In the genomic region with DNA sequence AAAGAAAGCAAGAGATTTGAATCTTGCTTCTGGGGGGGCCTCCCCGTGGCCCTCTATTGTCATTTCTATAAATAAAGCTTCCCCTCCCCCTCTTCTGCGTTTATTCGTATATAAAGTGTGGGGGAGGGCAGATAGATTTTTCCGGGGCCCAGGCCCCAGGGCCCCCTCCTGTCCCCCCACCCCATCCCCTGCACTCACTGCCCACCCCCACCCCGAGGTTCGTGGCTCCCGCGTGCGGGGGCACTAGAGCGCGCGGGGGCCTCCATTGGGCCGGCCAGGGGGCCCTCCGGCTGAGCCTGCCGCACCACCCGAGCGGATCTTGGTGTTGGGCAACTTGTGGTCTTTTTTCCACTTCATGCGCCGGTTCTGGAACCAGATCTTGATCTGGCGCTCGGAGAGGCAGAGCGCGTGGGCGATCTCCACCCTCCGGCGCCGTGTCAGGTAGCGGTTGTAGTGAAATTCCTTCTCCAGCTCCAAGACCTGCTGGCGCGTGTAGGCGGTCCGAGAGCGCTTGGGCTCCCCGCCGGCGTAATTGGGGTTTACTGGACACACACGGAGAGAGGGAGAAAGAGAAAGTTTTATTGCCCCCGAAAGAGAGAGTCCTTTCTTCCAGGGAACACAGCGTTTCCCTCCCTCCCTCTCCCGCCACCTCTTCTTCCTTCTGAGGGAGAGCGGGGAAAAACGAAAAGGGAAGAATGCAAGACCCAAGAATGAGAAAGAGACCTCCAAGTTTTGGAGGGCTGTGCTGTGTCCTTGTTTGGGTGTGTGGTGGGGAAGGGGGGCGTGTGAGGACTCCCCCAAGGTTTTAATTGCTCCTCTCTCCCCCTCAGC, we compare ENCODE assay signal across 10 cellular contexts. TPM values are rescaled to one million over a fixed set of nuclear protein-coding genes. Genes with fewer than 3 reads are reported as not detected.
DNase-seq lines count a peak whose midpoint lies in the region; FAIRE-seq and TF ChIP-seq lines count a peak whose summit lies in the region.
"Had no signal": no experiment of that assay in that cellular context is flagged by ENCODE, and none has a peak within 500 bp of the region (broad histone marks: within the 10 kb centered on the region; RNA-seq: fewer than 3 reads in every experiment).

No MANE protein-coding gene starts in this region.

- peaks cover 52% of the 10 kb centered on the region for H3K27me3 Mint-ChIP-seq in activated CD4-positive, alpha-beta T cell treated with anti-CD3 and anti-CD28 coated beads, Interleukin-2, amount 10 ng/mL, durations not matched to agents 7 days and 5 days
- peaks cover 29% of the 10 kb centered on the region for H3K27me3 Mint-ChIP-seq in activated T-helper 1 cell treated with anti-CD3 and anti-CD28 coated beads, Interleukin-12 subunit alpha, Interleukin-12 subunit beta, Interleukin-2, Interleukin-4 antibody, amounts not matched to agents 30 ng/mL and 10 ng/mL and 1 ng/mL, durations not matched to agents 14 hours and 24 hours and 36 hours (ENCODE audit: insufficient read depth)

- peaks cover 14% of the 10 kb centered on the region for H3K36me3 Mint-ChIP-seq in activated CD4-positive, alpha-beta T cell treated with anti-CD3 and anti-CD28 coated beads, Interleukin-2, amount 10 ng/mL, durations not matched to agents 7 days and 5 days (ENCODE audit: low read depth)
- H3K36me3 Mint-ChIP-seq in activated T-helper 1 cell treated with anti-CD3 and anti-CD28 coated beads, Interleukin-12 subunit alpha, Interleukin-12 subunit beta, Interleukin-2, Interleukin-4 antibody, amounts not matched to agents 30 ng/mL and 10 ng/mL and 1 ng/mL, durations not matched to agents 14 hours and 24 hours and 36 hours (ENCODE audit: low read depth): peaks cover 9% of the 10 kb centered on the region

- H3K27ac ChIP-seq in kidney (ENCODE audit: low read depth in 2 of 2, low read length in 2 of 2) (peak overlapping the region; percentile 91 to 97), testis (no peak overlapping the region)
- H3K27ac ChIP-seq: BLaER1, HL-60 had no signal

- H3K4me3 Mint-ChIP-seq in activated CD4-positive, alpha-beta T cell treated with anti-CD3 and anti-CD28 coated beads, Interleukin-2, amount 10 ng/mL, durations not matched to agents 7 days and 5 days: peak overlapping the region; percentile 79
- peak overlapping the region; percentile 87 for H3K4me3 Mint-ChIP-seq in activated T-helper 1 cell treated with anti-CD3 and anti-CD28 coated beads, Interleukin-12 subunit alpha, Interleukin-12 subunit beta, Interleukin-2, Interleukin-4 antibody, amounts not matched to agents 30 ng/mL and 10 ng/mL and 1 ng/mL, durations not matched to agents 14 hours and 24 hours and 36 hours

- FAIRE-seq in kidney (lab: Jason Lieb, UNC): no peak

- H3K27ac Mint-ChIP-seq in activated CD4-positive, alpha-beta T cell treated with anti-CD3 and anti-CD28 coated beads, Interleukin-2, amount 10 ng/mL, durations not matched to agents 7 days and 5 days: peak overlapping the region; percentile 5
- peak overlapping the region; percentile 79 for H3K27ac Mint-ChIP-seq in activated T-helper 1 cell treated with anti-CD3 and anti-CD28 coated beads, Interleukin-12 subunit alpha, Interleukin-12 subunit beta, Interleukin-2, Interleukin-4 antibody, amounts not matched to agents 30 ng/mL and 10 ng/mL and 1 ng/mL, durations not matched to agents 14 hours and 24 hours and 36 hours

- H3K4me1 ChIP-seq in kidney (ENCODE audit: control insufficient read depth in 1 of 2, insufficient read depth in 1 of 2, low read depth in 1 of 2, low read length in 2 of 2) (peaks cover 6 to 23% of the 10 kb centered on the region in 2 donors), testis (no peaks in the 10 kb centered on the region)
- H3K4me1 ChIP-seq: BLaER1 had no signal

- CTCF ChIA-PET in activated CD4-positive, alpha-beta T cell treated with anti-CD3 and anti-CD28 coated beads, Interleukin-2, amount 10 ng/mL, durations not matched to agents 7 days and 5 days (lab: Charles Lee): interaction anchor here (0.6 kb wide), 1 partner anchor 91 kb away, joined by 3 read pairs; no protein-coding TSS in a partner anchor

- H3K9me3 ChIP-seq in kidney (ENCODE audit: control insufficient read depth in 1 of 2, low read length in 2 of 2) (no peaks in the 10 kb centered on the region), testis (no peaks in the 10 kb centered on the region)
- H3K9me3 ChIP-seq: BLaER1 had no signal

- no peak for DNase-seq in activated CD4-positive, alpha-beta T cell treated with anti-CD3 and anti-CD28 coated beads, Interleukin-2, amount 10 ng/mL, durations not matched to agents 7 days and 5 days
- no peak for DNase-seq in activated CD4-positive, alpha-beta T cell treated with anti-CD3 and anti-CD28 coated beads, Interleukin-2, amount 50 U/mL, for 4 hours
- no peak for DNase-seq in activated T-helper 1 cell treated with anti-CD3 and anti-CD28 coated beads, Interleukin-12 subunit alpha, Interleukin-12 subunit beta, Interleukin-2, Interleukin-4 antibody, amounts not matched to agents 30 ng/mL and 10 ng/mL and 1 ng/mL, durations not matched to agents 14 hours and 24 hours and 36 hours (ENCODE audit: low spot score)
- DNase-seq in kidney (peak; percentile 83), testis (no peak), head of caudate nucleus (no peak), RKO (ENCODE audit: low spot score) (no peak), NOMO-1 treated with DMSO at 0.1 percent for 48 hours (lab: John Stamatoyannopoulos, UW; ENCODE audit: unreplicated experiment) (no peak)

- TF ChIP-seq POLR2A in testis (IDR thresholded peaks at IDR 0.05): no peak

- 2 to 4% methylated on average over 24 to 43 of the region's 43 CpGs for WGBS in testis, 2 donors

- POLR2A ChIA-PET in activated CD4-positive, alpha-beta T cell treated with anti-CD3 and anti-CD28 coated beads, Interleukin-2, amount 10 ng/mL, durations not matched to agents 7 days and 5 days (lab: Charles Lee): no interaction called here

- peak overlapping the region; percentile 33 to 82 for H3K9ac ChIP-seq in kidney (ENCODE audit: low read length in 2 of 2)
- H3K9ac ChIP-seq: BLaER1 had no signal

- intact Hi-C loops in activated T-helper 1 cell treated with anti-CD3 and anti-CD28 coated beads, Interleukin-12 subunit alpha, Interleukin-12 subunit beta, Interleukin-2, Interleukin-4 antibody, amounts not matched to agents 30 ng/mL and 10 ng/mL and 1 ng/mL, durations not matched to agents 14 hours and 24 hours and 36 hours (cut with micrococcal nuclease): no loop called here
- intact Hi-C loops in kidney (cut with DNase I): loop anchor here (5.0 kb wide), 1 partner anchor 34 kb away; no protein-coding TSS in a partner anchor
- intact Hi-C loops in testis (cut with DNase I; ENCODE audit: low total_unique reads): no loop called here
- intact Hi-C loops in head of caudate nucleus (cut with DNase I): no loop called here

- no peaks in the 10 kb centered on the region for H3K27me3 ChIP-seq in testis

- no peaks in the 10 kb centered on the region for H3K9me3 Mint-ChIP-seq in activated CD4-positive, alpha-beta T cell treated with anti-CD3 and anti-CD28 coated beads, Interleukin-2, amount 10 ng/mL, durations not matched to agents 7 days and 5 days
- H3K9me3 Mint-ChIP-seq in activated T-helper 1 cell treated with anti-CD3 and anti-CD28 coated beads, Interleukin-12 subunit alpha, Interleukin-12 subunit beta, Interleukin-2, Interleukin-4 antibody, amounts not matched to agents 30 ng/mL and 10 ng/mL and 1 ng/mL, durations not matched to agents 14 hours and 24 hours and 36 hours: no peaks in the 10 kb centered on the region

- TF ChIP-seq CTCF in kidney (IDR thresholded peaks at IDR 0.05; ENCODE audit: borderline replicate concordance, extremely low read depth, insufficient read depth): no peak
- no peak for TF ChIP-seq CTCF in testis (IDR thresholded peaks at IDR 0.05)

- peaks cover 59% of the 10 kb centered on the region for H3K4me1 Mint-ChIP-seq in activated CD4-positive, alpha-beta T cell treated with anti-CD3 and anti-CD28 coated beads, Interleukin-2, amount 10 ng/mL, durations not matched to agents 7 days and 5 days
- peaks cover 61% of the 10 kb centered on the region for H3K4me1 Mint-ChIP-seq in activated T-helper 1 cell treated with anti-CD3 and anti-CD28 coated beads, Interleukin-12 subunit alpha, Interleukin-12 subunit beta, Interleukin-2, Interleukin-4 antibody, amounts not matched to agents 30 ng/mL and 10 ng/mL and 1 ng/mL, durations not matched to agents 14 hours and 24 hours and 36 hours (ENCODE audit: low read depth)

- H3K36me3 ChIP-seq in kidney (ENCODE audit: control insufficient read depth in 1 of 2, insufficient read depth in 2 of 2, low read length in 2 of 2) (no peaks in the 10 kb centered on the region), testis (ENCODE audit: low read depth, missing control alignments) (no peaks in the 10 kb centered on the region)
- H3K36me3 ChIP-seq: BLaER1 had no signal

- H3K4me3 ChIP-seq in kidney (ENCODE audit: low read length in 2 of 2): peak overlapping the region; percentile 55 to 77
- peak overlapping the region; percentile 18 to 44 for H3K4me3 ChIP-seq in testis
- H3K4me3 ChIP-seq: BLaER1 had no signal

RNA-seq across cellular contexts. Expression of gene HOXB4, which starts 1.5 kb away (rescaled TPM):
- 1 to 10 TPM; 3.3 to 3.6 TPM for total RNA-seq in activated CD4-positive, alpha-beta T cell treated with anti-CD3 and anti-CD28 coated beads, Interleukin-2, amount 10 ng/mL, durations not matched to agents 7 days and 5 days
- total RNA-seq in activated T-helper 1 cell treated with anti-CD3 and anti-CD28 coated beads, Interleukin-12 subunit alpha, Interleukin-12 subunit beta, Interleukin-2, Interleukin-4 antibody, amounts not matched to agents 30 ng/mL and 10 ng/mL and 1 ng/mL, durations not matched to agents 14 hours and 24 hours and 36 hours: 3.8 and 4.2 TPM in 2 replicates
- total RNA-seq in kidney (22.6 TPM), testis (1 to 10 TPM; 1.6 to 1.8 TPM)
- polyA plus RNA-seq in kidney (ENCODE audit: insufficient read depth, low read depth, low replicate concordance) (4.4 TPM), testis (ENCODE audit: insufficient read depth, low read depth, low replicate concordance) (1.6 TPM)

RNA-seq across cellular contexts. Expression of gene HOXB3, which starts 13.3 kb away (rescaled TPM):
- 1 to 10 TPM; 3.1 to 4.5 TPM for total RNA-seq in activated CD4-positive, alpha-beta T cell treated with anti-CD3 and anti-CD28 coated beads, Interleukin-2, amount 10 ng/mL, durations not matched to agents 7 days and 5 days
- 2.5 and 2.8 TPM in 2 replicates for total RNA-seq in activated T-helper 1 cell treated with anti-CD3 and anti-CD28 coated beads, Interleukin-12 subunit alpha, Interleukin-12 subunit beta, Interleukin-2, Interleukin-4 antibody, amounts not matched to agents 30 ng/mL and 10 ng/mL and 1 ng/mL, durations not matched to agents 14 hours and 24 hours and 36 hours
- total RNA-seq in kidney (99.0 TPM), testis (10 to 100 TPM in 1 of 2 donors, 1 to 10 TPM in 1; 9.2 to 10.6 TPM)
- polyA plus RNA-seq in kidney (ENCODE audit: insufficient read depth, low read depth, low replicate concordance) (12.1 TPM), testis (ENCODE audit: insufficient read depth, low read depth, low replicate concordance) (11.4 TPM)

RNA-seq across cellular contexts. Expression of gene HOXB5, which starts 16.9 kb away (rescaled TPM):
- not detected for total RNA-seq in activated CD4-positive, alpha-beta T cell treated with anti-CD3 and anti-CD28 coated beads, Interleukin-2, amount 10 ng/mL, durations not matched to agents 7 days and 5 days
- total RNA-seq in activated T-helper 1 cell treated with anti-CD3 and anti-CD28 coated beads, Interleukin-12 subunit alpha, Interleukin-12 subunit beta, Interleukin-2, Interleukin-4 antibody, amounts not matched to agents 30 ng/mL and 10 ng/mL and 1 ng/mL, durations not matched to agents 14 hours and 24 hours and 36 hours: 0.10 TPM in 1 of 2 replicates, not detected in the other
- total RNA-seq in kidney (27.0 TPM), testis (under 1 TPM; 0.50 to 0.71 TPM)
- polyA plus RNA-seq in kidney (ENCODE audit: insufficient read depth, low read depth, low replicate concordance) (12.3 TPM), testis (ENCODE audit: insufficient read depth, low read depth, low replicate concordance) (1.7 TPM)

RNA-seq across cellular contexts. Expression of gene HOXB6, which starts 28.1 kb away (rescaled TPM):
- not detected for total RNA-seq in activated CD4-positive, alpha-beta T cell treated with anti-CD3 and anti-CD28 coated beads, Interleukin-2, amount 10 ng/mL, durations not matched to agents 7 days and 5 days
- 0.71 and 0.99 TPM in 2 replicates for total RNA-seq in activated T-helper 1 cell treated with anti-CD3 and anti-CD28 coated beads, Interleukin-12 subunit alpha, Interleukin-12 subunit beta, Interleukin-2, Interleukin-4 antibody, amounts not matched to agents 30 ng/mL and 10 ng/mL and 1 ng/mL, durations not matched to agents 14 hours and 24 hours and 36 hours
- total RNA-seq in kidney (90.2 TPM), testis (1 to 10 TPM; 2.0 to 4.3 TPM)
- polyA plus RNA-seq in kidney (ENCODE audit: insufficient read depth, low read depth, low replicate concordance) (44.0 TPM), testis (ENCODE audit: insufficient read depth, low read depth, low replicate concordance) (3.0 TPM)

RNA-seq across cellular contexts. Expression of gene HOXB2, which starts 31.8 kb away (rescaled TPM):
- total RNA-seq in activated CD4-positive, alpha-beta T cell treated with anti-CD3 and anti-CD28 coated beads, Interleukin-2, amount 10 ng/mL, durations not matched to agents 7 days and 5 days: 1 to 10 TPM; 3.4 to 4.7 TPM
- total RNA-seq in activated T-helper 1 cell treated with anti-CD3 and anti-CD28 coated beads, Interleukin-12 subunit alpha, Interleukin-12 subunit beta, Interleukin-2, Interleukin-4 antibody, amounts not matched to agents 30 ng/mL and 10 ng/mL and 1 ng/mL, durations not matched to agents 14 hours and 24 hours and 36 hours: 32.5 and 32.8 TPM in 2 replicates
- total RNA-seq in kidney: 61.9 TPM
- 30.7 TPM for polyA plus RNA-seq in kidney (ENCODE audit: insufficient read depth, low read depth, low replicate concordance)
- 1 to 10 TPM; 1.8 to 3.3 TPM for total RNA-seq in testis
- 4.2 TPM for polyA plus RNA-seq in testis (ENCODE audit: insufficient read depth, low read depth, low replicate concordance)

Comparison
In these comparisons a context has a peak if more than half of its experiments do, and no peak if none do; other contexts are left out.
1. H3K27ac ChIP-seq: peak in kidney (2 of 2); none in testis (0 of 2).
2. RNA of gene HOXB5, which starts 16.9 kb away (total RNA-seq): 27.0 TPM in kidney (single experiment); 0.50 to 0.71 TPM in testis, not detected in activated CD4-positive, alpha-beta T cell treated with anti-CD3 and anti-CD28 coated beads, Interleukin-2, amount 10 ng/mL, durations not matched to agents 7 days and 5 days and 0.10 TPM in activated T-helper 1 cell treated with anti-CD3 and anti-CD28 coated beads, Interleukin-12 subunit alpha, Interleukin-12 subunit beta, Interleukin-2, Interleukin-4 antibody, amounts not matched to agents 30 ng/mL and 10 ng/mL and 1 ng/mL, durations not matched to agents 14 hours and 24 hours and 36 hours; every median in the first group is over 10 times any median in the second.